17 cellular contexts compared by ENCODE assay signal in the genomic region with DNA sequence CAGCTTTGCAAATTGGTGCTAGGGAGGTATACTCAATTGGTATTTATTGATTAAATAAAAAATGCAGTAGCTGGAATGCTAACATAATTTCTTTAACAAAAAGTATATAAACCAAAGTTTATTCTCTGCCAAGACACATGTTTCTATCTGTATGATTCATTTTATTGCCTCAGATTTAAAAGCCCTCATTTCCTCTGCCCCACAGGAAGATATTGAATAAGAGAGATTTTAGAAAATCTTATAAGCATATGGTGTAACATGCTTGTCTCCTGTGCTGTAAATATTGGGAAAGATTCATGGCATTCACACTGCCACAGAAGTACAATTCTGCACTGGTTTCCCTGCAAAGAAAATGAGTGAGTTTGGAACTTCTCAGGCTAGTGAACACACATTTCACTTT.
"Had no signal": no experiment of that assay in that cellular context is flagged by ENCODE, and none has a peak within 500 bp of the region (broad histone marks: within the 10 kb centered on the region; RNA-seq: fewer than 3 reads in every experiment).

No MANE protein-coding gene starts in this region.

- H3K27me3 ChIP-seq: ascending aorta, thyroid gland had no signal

- H3K27ac ChIP-seq: ascending aorta, lower lobe of right lung, thyroid gland had no signal

- ATAC-seq: activated CD8-positive, alpha-beta memory T cell treated with anti-CD3 and anti-CD28 coated beads, Interleukin-2, amount 10 ng/mL, durations not matched to agents 7 days and 5 days; esophagus mucosa; lower lobe of right lung; T-cell had no signal

- H3K4me3 ChIP-seq: ascending aorta, lower lobe of right lung, thyroid gland had no signal

- H3K9me3 ChIP-seq: ascending aorta, lower lobe of right lung, thyroid gland had no signal

- H3K9me3 Mint-ChIP-seq: nephron had no signal

- H3K36me3 Mint-ChIP-seq: activated CD8-positive, alpha-beta memory T cell treated with anti-CD3 and anti-CD28 coated beads, Interleukin-2, amount 10 ng/mL, durations not matched to agents 7 days and 5 days; mesothelial cell of epicardium; T-cell had no signal

- H3K36me3 ChIP-seq: ascending aorta, lower lobe of right lung, thyroid gland had no signal

- H3K4me1 Mint-ChIP-seq: activated CD8-positive, alpha-beta memory T cell treated with anti-CD3 and anti-CD28 coated beads, Interleukin-2, amount 10 ng/mL, durations not matched to agents 7 days and 5 days; T-cell had no signal

- DNase-seq: activated CD4-positive, alpha-beta memory T cell treated with anti-CD3 and anti-CD28 coated beads, Interleukin-2, amount 10 ng/mL, durations not matched to agents 7 days and 5 days; activated CD4-positive, alpha-beta T cell treated with anti-CD3 and anti-CD28 coated beads for 48 hours; activated CD4-positive, CD25-positive, alpha-beta regulatory T cell; activated CD8-positive, alpha-beta memory T cell treated with anti-CD3 and anti-CD28 coated beads, Interleukin-2, amount 10 ng/mL, durations not matched to agents 7 days and 5 days; activated naive CD4-positive, alpha-beta T cell treated with Interleukin-2 at 50 U/mL for 16 hours; foreskin melanocyte; hypothalamus; lower lobe of right lung; nucleus accumbens; stimulated activated naive CD4-positive, alpha-beta T cell; T-cell; thyroid gland had no signal

- H3K27ac Mint-ChIP-seq: activated CD4-positive, alpha-beta memory T cell treated with anti-CD3 and anti-CD28 coated beads, Interleukin-2, amount 10 ng/mL, durations not matched to agents 7 days and 5 days; activated CD8-positive, alpha-beta memory T cell treated with anti-CD3 and anti-CD28 coated beads, Interleukin-2, amount 10 ng/mL, durations not matched to agents 7 days and 5 days; activated T-helper 2 cell treated with anti-CD3 and anti-CD28 coated beads, Interferon-gamma antibody, Interleukin-2, Interleukin-4, amounts not matched to agents 10 μg/mL and 5 μg/mL and 100 μg/mL, durations not matched to agents 14 hours and 24 hours and 36 hours; mesothelial cell of epicardium; T-cell had no signal

- H3K4me3 Mint-ChIP-seq: activated CD4-positive, alpha-beta memory T cell treated with anti-CD3 and anti-CD28 coated beads, Interleukin-2, amount 10 ng/mL, durations not matched to agents 7 days and 5 days; activated CD8-positive, alpha-beta memory T cell treated with anti-CD3 and anti-CD28 coated beads, Interleukin-2, amount 10 ng/mL, durations not matched to agents 7 days and 5 days; mesothelial cell of epicardium; nephron; T-cell had no signal

- H3K27me3 Mint-ChIP-seq: activated CD4-positive, alpha-beta memory T cell treated with anti-CD3 and anti-CD28 coated beads, Interleukin-2, amount 10 ng/mL, durations not matched to agents 7 days and 5 days; activated CD8-positive, alpha-beta memory T cell treated with anti-CD3 and anti-CD28 coated beads, Interleukin-2, amount 10 ng/mL, durations not matched to agents 7 days and 5 days; T-cell had no signal
